ENCODE assay signal across 16 cellular contexts in genomic region chr5:126360467-126360866, GRCh38.
DNase-seq lines count a peak whose midpoint lies in the region; ATAC-seq, FAIRE-seq and TF ChIP-seq lines count a peak whose summit lies in the region.
"Had no signal": no experiment of that assay in that cellular context is flagged by ENCODE, and none has a peak within 500 bp of the region (broad histone marks: within the 10 kb centered on the region; RNA-seq: fewer than 3 reads in every experiment).

No MANE protein-coding gene starts in this region.

- H3K9me3 Mint-ChIP-seq in activated T-helper 1 cell treated with anti-CD3 and anti-CD28 coated beads, Interleukin-12 subunit alpha, Interleukin-12 subunit beta, Interleukin-2, Interleukin-4 antibody, amounts not matched to agents 30 ng/mL and 10 ng/mL and 1 ng/mL, durations not matched to agents 14 hours and 24 hours and 36 hours: no peaks in the 10 kb centered on the region
- H3K9me3 Mint-ChIP-seq: activated naive CD8-positive, alpha-beta T cell treated with anti-CD3 and anti-CD28 coated beads, Interleukin-2, amount 10 ng/mL, durations not matched to agents 7 days and 5 days; naive thymus-derived CD4-positive, alpha-beta T cell had no signal

- FAIRE-seq in urothelium cell line (lab: Jason Lieb, UNC): no peak

- H2BK15ac ChIP-seq in IMR-90 (ENCODE audit: low read depth, low read length): peak overlapping the region; percentile 61; the same call in 2 of the 3 replicates
- H2BK15ac ChIP-seq in mesenchymal stem cell (ENCODE audit: low read depth, poor library complexity, severe bottlenecking): no peak overlapping the region

- in situ Hi-C loops in IMR-90 (cut with MboI; ENCODE audit: low sequenced_read_pairs): no loop called here

- no TSS peak for BruUV-seq in IMR-90 (replicated peaks; lab: Mats Ljungman, UMichigan)

- no peak for TF ChIP-seq EP300 in ovary (IDR thresholded peaks at IDR 0.05)

- no peaks in the 10 kb centered on the region for H4K20me1 ChIP-seq in IMR-90 (ENCODE audit: insufficient read depth, low read length)

- H3K4me2 ChIP-seq in IMR-90 (ENCODE audit: low read depth, low read length) (no peak overlapping the region), mesenchymal stem cell (ENCODE audit: low read length, poor library complexity, severe bottlenecking) (no peak overlapping the region)

- H3K79me1 ChIP-seq in IMR-90 (ENCODE audit: low read depth in 1 of 2, low read length in 2 of 2) (no peaks in the 10 kb centered on the region), mesenchymal stem cell (replicated peaks; ENCODE audit: low read length, poor library complexity, severe bottlenecking) (no peaks in the 10 kb centered on the region)

- no peak overlapping the region for H3K4me3 Mint-ChIP-seq in activated T-helper 1 cell treated with anti-CD3 and anti-CD28 coated beads, Interleukin-12 subunit alpha, Interleukin-12 subunit beta, Interleukin-2, Interleukin-4 antibody, amounts not matched to agents 30 ng/mL and 10 ng/mL and 1 ng/mL, durations not matched to agents 14 hours and 24 hours and 36 hours
- H3K4me3 Mint-ChIP-seq: activated naive CD8-positive, alpha-beta T cell treated with anti-CD3 and anti-CD28 coated beads, Interleukin-2, amount 10 ng/mL, durations not matched to agents 7 days and 5 days; naive thymus-derived CD4-positive, alpha-beta T cell had no signal

- no peak overlapping the region for H3K18ac ChIP-seq in IMR-90 (ENCODE audit: low read depth, low read length)
- peak overlapping the region; percentile 23 to 50 for H3K18ac ChIP-seq in mesenchymal stem cell (ENCODE audit: low read depth in 1 of 2, low read length in 2 of 2)

- 0 out of 2 replicates have a peak overlapping the region, but pooled peaks have one; percentile 21 for H3K4ac ChIP-seq in IMR-90 (ENCODE audit: low read depth, low read length)
- H3K4ac ChIP-seq in mesenchymal stem cell (ENCODE audit: low read depth in 1 of 2, low read length in 2 of 2): no peak overlapping the region

- no peaks in the 10 kb centered on the region for H3K9me3 ChIP-seq in IMR-90 (ENCODE audit: control insufficient read depth, insufficient read depth, low read length)
- no peaks in the 10 kb centered on the region for H3K9me3 ChIP-seq in mesenchymal stem cell (ENCODE audit: control insufficient read depth, low read length)
- no peaks in the 10 kb centered on the region for H3K9me3 ChIP-seq in ovary
- H3K9me3 ChIP-seq: upper lobe of right lung had no signal

- 0 out of 2 replicates have a peak overlapping the region, but pooled peaks have one; percentile 16 for H2BK20ac ChIP-seq in IMR-90 (ENCODE audit: low read depth, low read length)

- no peak overlapping the region for H2BK120ac ChIP-seq in IMR-90 (ENCODE audit: low read depth, low read length)
- peak overlapping the region; percentile 29 for H2BK120ac ChIP-seq in mesenchymal stem cell (ENCODE audit: low read depth, low read length)

- H4K8ac ChIP-seq in IMR-90 (ENCODE audit: low read depth in 2 of 2, low read length in 2 of 2) (no peak overlapping the region), mesenchymal stem cell (ENCODE audit: low read length) (peak overlapping the region; percentile 57)

- ATAC-seq in GM18520 (IDR thresholded peaks at IDR 0.05; ENCODE audit: unreplicated experiment) (peak; percentile 20), IMR-90 (ENCODE audit: low read depth) (no peak)
- ATAC-seq: naive thymus-derived CD4-positive, alpha-beta T cell; upper lobe of right lung had no signal

- intact Hi-C loops in IMR-90 (cut with micrococcal nuclease): no loop called here
- intact Hi-C loops in ovary (cut with DNase I): no loop called here
- intact Hi-C loops in activated T-helper 1 cell treated with anti-CD3 and anti-CD28 coated beads, Interleukin-12 subunit alpha, Interleukin-12 subunit beta, Interleukin-2, Interleukin-4 antibody, amounts not matched to agents 30 ng/mL and 10 ng/mL and 1 ng/mL, durations not matched to agents 14 hours and 24 hours and 36 hours (cut with micrococcal nuclease): no loop called here

- no peak overlapping the region for H3K56ac ChIP-seq in IMR-90 (ENCODE audit: extremely low read depth, insufficient read depth, low read length)

- H3K4me1 ChIP-seq in IMR-90 (ENCODE audit: control insufficient read depth, insufficient read depth, low read length): peaks cover 6% of the 10 kb centered on the region
- H3K4me1 ChIP-seq in mesenchymal stem cell (ENCODE audit: control insufficient read depth, insufficient read depth, low read depth, low read length): peaks cover 2% of the 10 kb centered on the region
- peaks cover 1% of the 10 kb centered on the region for H3K4me1 ChIP-seq in ovary (ENCODE audit: insufficient read depth)
- H3K4me1 ChIP-seq: upper lobe of right lung had no signal

- H2AFZ ChIP-seq in IMR-90 (replicated peaks; ENCODE audit: low read length, poor library complexity) (no peak overlapping the region), mesenchymal stem cell (ENCODE audit: low read depth, low read length) (no peak overlapping the region)

- TF ChIP-seq POLR2A in IMR-90 (IDR thresholded peaks at IDR 0.05; ENCODE audit: low read depth, low read length) (no peak), ovary (IDR thresholded peaks at IDR 0.05) (no peak)

- WGBS in IMR-90 (ENCODE audit: extremely low coverage in 2 of 2, insufficient read length in 1 of 2), 2 experiments: no CpG with 5 or more reads among the region's 1 CpG
- WGBS in mesenchymal stem cell: 69% methylated on average over 1 of the region's 1 CpG
- WGBS in ovary, 3 donors: 85 to 98% (median 88%) methylated on average over 1 of the region's 1 CpG

- no peak overlapping the region for H4K5ac ChIP-seq in IMR-90 (ENCODE audit: low read depth, low read length)

- CTCF ChIA-PET in IMR-90 (lab: Yijun Ruan, JAX): no interaction called here

- H3K27ac Mint-ChIP-seq in activated T-helper 1 cell treated with anti-CD3 and anti-CD28 coated beads, Interleukin-12 subunit alpha, Interleukin-12 subunit beta, Interleukin-2, Interleukin-4 antibody, amounts not matched to agents 30 ng/mL and 10 ng/mL and 1 ng/mL, durations not matched to agents 14 hours and 24 hours and 36 hours: no peak overlapping the region
- H3K27ac Mint-ChIP-seq: activated naive CD8-positive, alpha-beta T cell treated with anti-CD3 and anti-CD28 coated beads, Interleukin-2, amount 10 ng/mL, durations not matched to agents 7 days and 5 days; naive thymus-derived CD4-positive, alpha-beta T cell had no signal

- no peaks in the 10 kb centered on the region for H3K27me3 ChIP-seq in IMR-90 (ENCODE audit: control insufficient read depth, insufficient read depth, low read length)
- no peaks in the 10 kb centered on the region for H3K27me3 ChIP-seq in mesenchymal stem cell (ENCODE audit: control insufficient read depth in 1 of 2, insufficient read depth in 1 of 2, low read length in 2 of 2)
- no peaks in the 10 kb centered on the region for H3K27me3 ChIP-seq in ovary
- H3K27me3 ChIP-seq: cardiac muscle cell, upper lobe of right lung had no signal

- H2BK5ac ChIP-seq in IMR-90 (ENCODE audit: low read depth, low read length, poor library complexity, severe bottlenecking) (no peak overlapping the region), mesenchymal stem cell (ENCODE audit: low read depth, low read length, poor library complexity, severe bottlenecking) (no peak overlapping the region)

- H3K27me3 Mint-ChIP-seq in activated T-helper 1 cell treated with anti-CD3 and anti-CD28 coated beads, Interleukin-12 subunit alpha, Interleukin-12 subunit beta, Interleukin-2, Interleukin-4 antibody, amounts not matched to agents 30 ng/mL and 10 ng/mL and 1 ng/mL, durations not matched to agents 14 hours and 24 hours and 36 hours (ENCODE audit: insufficient read depth): peaks cover 20% of the 10 kb centered on the region

- no peaks in the 10 kb centered on the region for H3K36me3 Mint-ChIP-seq in activated T-helper 1 cell treated with anti-CD3 and anti-CD28 coated beads, Interleukin-12 subunit alpha, Interleukin-12 subunit beta, Interleukin-2, Interleukin-4 antibody, amounts not matched to agents 30 ng/mL and 10 ng/mL and 1 ng/mL, durations not matched to agents 14 hours and 24 hours and 36 hours (ENCODE audit: low read depth)
- H3K36me3 Mint-ChIP-seq: activated naive CD8-positive, alpha-beta T cell treated with anti-CD3 and anti-CD28 coated beads, Interleukin-2, amount 10 ng/mL, durations not matched to agents 7 days and 5 days; naive thymus-derived CD4-positive, alpha-beta T cell had no signal

- H3K4me3 ChIP-seq in IMR-90 (ENCODE audit: insufficient read depth, low read depth, low read length) (no peak overlapping the region), mesenchymal stem cell (ENCODE audit: insufficient read depth in 1 of 2, low read depth in 1 of 2, low read length in 2 of 2) (no peak overlapping the region), ovary (no peak overlapping the region)
- H3K4me3 ChIP-seq: cardiac muscle cell, upper lobe of right lung had no signal

- H3K23ac ChIP-seq in IMR-90 (ENCODE audit: low read depth, low read length): no peak overlapping the region
- no peak overlapping the region for H3K23ac ChIP-seq in mesenchymal stem cell (ENCODE audit: low read length in 2 of 2)

- no peak for TF ChIP-seq RAD21 in IMR-90 (IDR thresholded peaks at IDR 0.05; ENCODE audit: low read length)

- H3K14ac ChIP-seq in IMR-90 (replicated peaks; ENCODE audit: low read depth, low read length): no peak overlapping the region
- no peak overlapping the region for H3K14ac ChIP-seq in mesenchymal stem cell (ENCODE audit: low read length in 2 of 2)

- H2AK5ac ChIP-seq in IMR-90 (ENCODE audit: low read depth, low read length) (no peak overlapping the region), mesenchymal stem cell (ENCODE audit: low read length, severe bottlenecking) (peak overlapping the region; percentile 33)

- no peak overlapping the region for H3K27ac ChIP-seq in IMR-90 (ENCODE audit: insufficient read depth, low read length)
- no peak overlapping the region for H3K27ac ChIP-seq in mesenchymal stem cell (ENCODE audit: low read length, poor library complexity, severe bottlenecking)
- H3K27ac ChIP-seq in ovary: no peak overlapping the region
- H3K27ac ChIP-seq: cardiac muscle cell, upper lobe of right lung had no signal

- H2BK12ac ChIP-seq in mesenchymal stem cell (ENCODE audit: low read length in 2 of 2): peak overlapping the region; percentile 80 to 93

- H2AK9ac ChIP-seq in IMR-90 (replicated peaks; ENCODE audit: low read depth, low read length, poor library complexity): no peak overlapping the region

- H4K91ac ChIP-seq in IMR-90 (ENCODE audit: insufficient read depth, low read depth, low read length) (no peak overlapping the region), mesenchymal stem cell (ENCODE audit: low read length) (no peak overlapping the region)

- no peak for DNase-seq in IMR-90
- DNase-seq in astrocyte of the hippocampus (ENCODE audit: low read depth, low spot score): peak; percentile 38
- DNase-seq in mesenchymal stem cell: peak; percentile 80
- DNase-seq in ovary: no peak
- DNase-seq in activated T-helper 1 cell treated with anti-CD3 and anti-CD28 coated beads, Interleukin-12 subunit alpha, Interleukin-12 subunit beta, Interleukin-2, Interleukin-4 antibody, amounts not matched to agents 30 ng/mL and 10 ng/mL and 1 ng/mL, durations not matched to agents 14 hours and 24 hours and 36 hours (ENCODE audit: low spot score): no peak
- no peak for DNase-seq in urothelium cell line (ENCODE audit: low spot score)
- DNase-seq: activated naive CD8-positive, alpha-beta T cell treated with anti-CD3 and anti-CD28 coated beads, Interleukin-2, amount 10 ng/mL, durations not matched to agents 7 days and 5 days; EL; naive thymus-derived CD4-positive, alpha-beta T cell; NCI-H1930; NCI-H524; stimulated activated CD4-positive, alpha-beta T cell treated with anti-CD3 and anti-CD28 coated beads, Interleukin-2, amount 100 ng/mL, for 48 hours; T-helper 9 cell; upper lobe of right lung had no signal

- H3K4me1 Mint-ChIP-seq in activated T-helper 1 cell treated with anti-CD3 and anti-CD28 coated beads, Interleukin-12 subunit alpha, Interleukin-12 subunit beta, Interleukin-2, Interleukin-4 antibody, amounts not matched to agents 30 ng/mL and 10 ng/mL and 1 ng/mL, durations not matched to agents 14 hours and 24 hours and 36 hours (ENCODE audit: low read depth): no peaks in the 10 kb centered on the region

- H3K9me1 ChIP-seq in IMR-90 (ENCODE audit: insufficient read depth, low read length): peaks cover 6% of the 10 kb centered on the region; the same call in 1 of the 2 replicates

- no peak for TF ChIP-seq CTCF in IMR-90 (conservative IDR thresholded peaks at IDR 0.05; ENCODE audit: low read depth, low read length)
- no peak for TF ChIP-seq CTCF in ovary (IDR thresholded peaks at IDR 0.05)

- POLR2A ChIA-PET in IMR-90 (lab: Charles Lee; ENCODE audit: unreplicated experiment): no interaction called here

- H3K36me3 ChIP-seq in IMR-90 (ENCODE audit: control insufficient read depth, insufficient read depth, low read length) (no peaks in the 10 kb centered on the region), mesenchymal stem cell (ENCODE audit: control insufficient read depth in 1 of 2, insufficient read depth in 2 of 2, low read depth in 1 of 2, low read length in 2 of 2) (no peaks in the 10 kb centered on the region), ovary (no peaks in the 10 kb centered on the region)
- H3K36me3 ChIP-seq: cardiac muscle cell, upper lobe of right lung had no signal

- H3K9ac ChIP-seq in IMR-90 (ENCODE audit: low read depth, low read length) (no peak overlapping the region), mesenchymal stem cell (ENCODE audit: low read length) (no peak overlapping the region)

- dilution Hi-C loops in IMR-90 (cut with HindIII; ENCODE audit: low sequenced_read_pairs, unreplicated experiment): no loop called here

Comparison
In these comparisons a context has a peak if more than half of its experiments do, and no peak if none do; other contexts are left out.
1. DNase-seq: peak in astrocyte of the hippocampus (single experiment) and mesenchymal stem cell (single experiment); none in IMR-90 (single experiment), ovary (0 of 5), activated T-helper 1 cell treated with anti-CD3 and anti-CD28 coated beads, Interleukin-12 subunit alpha, Interleukin-12 subunit beta, Interleukin-2, Interleukin-4 antibody, amounts not matched to agents 30 ng/mL and 10 ng/mL and 1 ng/mL, durations not matched to agents 14 hours and 24 hours and 36 hours (single experiment) and urothelium cell line (single experiment).